ENCODE assay signal across 28 cellular contexts in the genomic region with DNA sequence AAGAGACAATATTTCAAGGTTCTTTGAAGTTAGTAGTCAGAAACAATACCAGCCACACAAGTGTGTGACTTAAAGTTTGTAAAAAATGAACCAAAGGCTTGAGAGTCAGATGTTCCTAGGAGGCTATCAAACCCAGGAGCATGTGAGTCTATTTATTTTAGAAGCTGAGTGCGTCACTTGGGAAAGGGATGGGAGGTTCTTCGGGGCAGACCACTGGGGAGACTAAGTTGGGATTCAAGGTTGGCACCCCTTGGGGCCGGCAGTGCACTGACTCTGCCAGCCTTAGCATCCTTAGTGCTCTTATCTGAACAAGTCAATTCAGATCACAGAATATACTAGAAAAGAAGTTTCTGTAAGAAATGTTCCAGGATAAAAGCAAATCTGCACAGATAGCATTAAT.
"Had no signal": no experiment of that assay in that cellular context is flagged by ENCODE, and none has a peak within 500 bp of the region (broad histone marks: within the 10 kb centered on the region; RNA-seq: fewer than 3 reads in every experiment).

No MANE protein-coding gene starts in this region.

- H3K36me3 ChIP-seq: brain microvascular endothelial cell, gastrocnemius medialis, WERI-Rb-1 had no signal

- H3K4me1 ChIP-seq: foreskin keratinocyte had no signal

- H3K27ac ChIP-seq: brain microvascular endothelial cell, esophagus muscularis mucosa, foreskin keratinocyte, gastrocnemius medialis, WERI-Rb-1 had no signal

- ATAC-seq: activated CD4-positive, CD25-positive, alpha-beta regulatory T cell treated with anti-CD3 and anti-CD28 coated beads, Interleukin-2, amount 50 U/mL, for 24 hours; activated CD8-positive, alpha-beta T cell treated with anti-CD3 and anti-CD28 coated beads for 36 hours; activated T-cell treated with anti-CD3 and anti-CD28 coated beads, Interleukin-2, amount 50 U/mL, for 4 hours; activated T-helper 17 cell treated with anti-CD3 and anti-CD28 coated beads, Interleukin-2, amount 50 U/mL, for 72 hours; effector memory CD8-positive, alpha-beta T cell; foreskin keratinocyte; T-helper 17 cell had no signal

- H3K9me3 ChIP-seq: esophagus muscularis mucosa, gastrocnemius medialis had no signal

- H3K27me3 ChIP-seq: brain microvascular endothelial cell, esophagus muscularis mucosa, foreskin keratinocyte, gastrocnemius medialis had no signal

- H3K4me3 ChIP-seq: esophagus muscularis mucosa, gastrocnemius medialis had no signal

- DNase-seq: activated B cell treated with CpG ODN at 0.5 μM for 24 hours; activated CD4-positive, alpha-beta T cell treated with anti-CD3 and anti-CD28 coated beads for 48 hours; activated CD4-positive, alpha-beta T cell treated with anti-CD3 and anti-CD28 coated beads, Interleukin-2, amount 50 U/mL, for 1 hour; activated CD4-positive, alpha-beta T cell treated with anti-CD3 and anti-CD28 coated beads, Interleukin-2, amount 50 U/mL, for 48 hours; activated CD8-positive, alpha-beta memory T cell treated with anti-CD3 and anti-CD28 coated beads for 24 hours; activated CD8-positive, alpha-beta T cell treated with anti-CD3 and anti-CD28 coated beads for 36 hours; activated effector memory CD4-positive, alpha-beta T cell treated with Interleukin-2 at 50 U/mL for 16 hours; activated gamma-delta T cell treated with Interleukin-2 at 50 U/mL for 16 hours; activated naive CD4-positive, alpha-beta T cell treated with anti-CD3 and anti-CD28 coated beads, Interleukin-2, amount 50 U/mL, for 16 hours; activated naive CD4-positive, alpha-beta T cell treated with Interleukin-2 at 50 U/mL for 16 hours; activated T-cell treated with anti-CD3 and anti-CD28 coated beads, Interleukin-2, amount 50 U/mL, for 4 hours; amniotic stem cell; anterior cingulate cortex; brain microvascular endothelial cell; caudate nucleus; cortex of kidney; effector CD4-positive, alpha-beta T cell; effector memory CD8-positive, alpha-beta T cell; erythroblast; foreskin keratinocyte; gastrocnemius medialis; T-helper 1 cell; T-helper 17 cell; T1000; WERI-Rb-1 had no signal
